ENCODE assay signal across 13 cellular contexts in the genomic region with DNA sequence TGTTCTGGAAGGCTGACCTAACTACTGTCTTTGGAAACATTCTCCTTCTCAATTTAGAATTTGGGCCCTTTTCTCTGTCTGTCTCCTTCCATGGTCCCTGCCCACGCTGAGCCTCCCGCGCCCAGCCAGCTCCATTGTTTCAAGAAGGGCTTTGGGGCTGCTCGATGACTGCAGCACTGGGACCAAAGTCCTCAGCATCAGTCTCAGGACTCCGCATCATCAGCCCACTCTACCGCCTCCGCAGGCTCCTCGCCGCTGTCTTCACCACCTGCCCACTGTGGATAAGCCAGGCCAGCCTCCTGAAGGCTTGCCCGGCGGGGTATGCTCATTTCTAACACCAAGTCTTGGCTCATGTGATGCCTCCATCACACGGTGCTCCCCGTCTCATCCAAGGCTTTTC.
"Had no signal": no experiment of that assay in that cellular context is flagged by ENCODE, and none has a peak within 500 bp of the region (broad histone marks: within the 10 kb centered on the region; RNA-seq: fewer than 3 reads in every experiment).

No MANE protein-coding gene starts in this region.

- ATAC-seq: activated naive CD8-positive, alpha-beta T cell treated with anti-CD3 and anti-CD28 coated beads, Interleukin-2, amount 50 U/mL, for 24 hours; effector memory CD8-positive, alpha-beta T cell; left colon; mucosa of descending colon had no signal

- DNase-seq: activated CD4-positive, alpha-beta memory T cell treated with anti-CD3 and anti-CD28 coated beads for 36 hours; activated CD4-positive, alpha-beta T cell treated with anti-CD3 and anti-CD28 coated beads for 1 hour; activated CD8-positive, alpha-beta memory T cell treated with anti-CD3 and anti-CD28 coated beads, Interleukin-2, amount 50 U/mL, for 4 hours; activated naive CD4-positive, alpha-beta T cell treated with Interleukin-2 at 50 U/mL for 16 hours; activated naive CD8-positive, alpha-beta T cell treated with anti-CD3 and anti-CD28 coated beads, Interleukin-2, amount 50 U/mL, for 24 hours; central memory CD4-positive, alpha-beta T cell; effector memory CD8-positive, alpha-beta T cell; left colon; mucosa of descending colon; ovary; T-helper 9 cell had no signal

- H3K27me3 ChIP-seq: ovary had no signal

- H3K4me3 ChIP-seq: mucosa of descending colon, ovary, skin epidermis had no signal

- H3K27ac ChIP-seq: epithelial cell of prostate had no signal

- H3K9me3 ChIP-seq: mucosa of descending colon, ovary had no signal

- H3K36me3 ChIP-seq: ovary had no signal
